Comparison of ENCODE assay signal across 9 cellular contexts in genomic region chr1:174789399-174789798, GRCh38.
A peak's percentile ranks its signal among the peaks of the same experiment; 100 is the strongest.
DNase-seq lines count a peak whose midpoint lies in the region; ATAC-seq, FAIRE-seq and TF ChIP-seq lines count a peak whose summit lies in the region.
"Had no signal": no experiment of that assay in that cellular context is flagged by ENCODE, and none has a peak within 500 bp of the region (broad histone marks: within the 10 kb centered on the region; RNA-seq: fewer than 3 reads in every experiment).

No MANE protein-coding gene starts in this region.

- no peaks in the 10 kb centered on the region for H3K27me3 ChIP-seq in right atrium auricular region
- H3K27me3 ChIP-seq: cardiac muscle cell had no signal

- DNase-seq in GM13977 (ENCODE audit: low spot score) (peak; percentile 62), H54 (ENCODE audit: insufficient read length, low spot score) (peak; percentile 21), MV-4-11 (lab: John Stamatoyannopoulos, UW) (peak; percentile 78), kidney glomerular epithelial cell (lab: John Stamatoyannopoulos, UW) (peak; percentile 84), RWPE1 (ENCODE audit: low spot score) (no peak), right atrium auricular region (ENCODE audit: low spot score) (no peak), left cardiac atrium (no peak), LoVo (ENCODE audit: low spot score) (no peak)

- intact Hi-C loops in left cardiac atrium (cut with DNase I), result no loop called here

- TF ChIP-seq CTCF in GM13977 (IDR thresholded peaks at IDR 0.05; ENCODE audit: extremely low read depth, insufficient read depth, missing control alignments) (no peak), RWPE1 (conservative IDR thresholded peaks at IDR 0.05; ENCODE audit: low read depth) (no peak), right atrium auricular region (IDR thresholded peaks at IDR 0.05) (no peak)

- H3K4me1 ChIP-seq in right atrium auricular region, result no peaks in the 10 kb centered on the region

- no peak overlapping the region for H3K4me3 ChIP-seq in right atrium auricular region
- H3K4me3 ChIP-seq: cardiac muscle cell had no signal

- in situ Hi-C loops in GM13977 (cut with MboI; ENCODE audit: low pct_unique_long_range_greater_than_20kb, low sequenced_read_pairs, unreplicated experiment), result loop anchor here (25.0 kb wide), 1 partner anchor 348 kb away; no protein-coding TSS in a partner anchor

- POLR2A ChIA-PET in RWPE1 (lab: Yijun Ruan, JAX; ENCODE audit: low non-redundant PET), result no interaction called here

- ATAC-seq in left cardiac atrium, result no peak

- no peaks in the 10 kb centered on the region for H3K9me3 ChIP-seq in right atrium auricular region

- no peak for TF ChIP-seq POLR2A in H54 (IDR thresholded peaks at IDR 0.05; ENCODE audit: low read depth, low read length)

- peak; percentile 83 for FAIRE-seq in H54 (lab: Jason Lieb, UNC)

- CTCF ChIA-PET in RWPE1 (lab: Yijun Ruan, JAX), result interaction anchor here (0.7 kb wide), 1 partner anchor 139 kb away, joined by 3 read pairs; no protein-coding TSS in a partner anchor

- H3K36me3 ChIP-seq in right atrium auricular region, result no peaks in the 10 kb centered on the region
- H3K36me3 ChIP-seq: cardiac muscle cell had no signal

- H3K27ac ChIP-seq in RWPE1 (no peak overlapping the region), right atrium auricular region (no peak overlapping the region)
- H3K27ac ChIP-seq: cardiac muscle cell had no signal

Comparison
In these comparisons a context has a peak if more than half of its experiments do, and no peak if none do; other contexts are left out.
1. DNase-seq: peak in GM13977 (single experiment), H54 (single experiment), MV-4-11 (single experiment) and kidney glomerular epithelial cell (single experiment); none in RWPE1 (single experiment), right atrium auricular region (single experiment), left cardiac atrium (single experiment) and LoVo (single experiment).